1 cellular context compared by ENCODE assay signal in genomic region chr7:2680792-2681490, GRCh38.
TF ChIP-seq lines count a peak whose summit lies in the region.

No MANE protein-coding gene starts in this region.

TF ChIP-seq in HepG2, 621 proteins besides CTCF, POLR2A, EP300 and RAD21 (continued from another document and continues in another):
- TF ChIP-seq ZBTB44 (CRISPR knock-in tag; IDR thresholded peaks at IDR 0.05) (no peak), KDM4B (CRISPR knock-in tag; IDR thresholded peaks at IDR 0.05) (no peak), RBAK (CRISPR knock-in tag; IDR thresholded peaks at IDR 0.05) (no peak), MBD4 (IDR thresholded peaks at IDR 0.05; ENCODE audit: borderline replicate concordance, low read length) (no peak), KLF9 (CRISPR knock-in tag; IDR thresholded peaks at IDR 0.05; ENCODE audit: low read depth) (no peak), SNAPC4 (CRISPR knock-in tag; IDR thresholded peaks at IDR 0.05) (no peak), RNF2 (conservative IDR thresholded peaks at IDR 0.05; ENCODE audit: low read depth) (no peak), DR1 (CRISPR knock-in tag; IDR thresholded peaks at IDR 0.05) (no peak), ZNF205 (CRISPR knock-in tag; IDR thresholded peaks at IDR 0.05) (no peak), SP140L (CRISPR knock-in tag; IDR thresholded peaks at IDR 0.05; ENCODE audit: borderline replicate concordance) (no peak), SOX5 (CRISPR knock-in tag; IDR thresholded peaks at IDR 0.05; ENCODE audit: borderline replicate concordance) (no peak), HDAC1 (CRISPR knock-in tag; IDR thresholded peaks at IDR 0.05) (0 out of 2 replicates have a peak, but pooled peaks have one; percentile 26), ZNF33A (CRISPR knock-in tag; IDR thresholded peaks at IDR 0.05; ENCODE audit: borderline replicate concordance) (no peak), ZBTB46 (CRISPR knock-in tag; IDR thresholded peaks at IDR 0.05; ENCODE audit: borderline replicate concordance) (no peak), HOXA9 (CRISPR knock-in tag; IDR thresholded peaks at IDR 0.05; ENCODE audit: borderline replicate concordance) (no peak), GZF1 (CRISPR knock-in tag; IDR thresholded peaks at IDR 0.05) (no peak), HNRNPLL (IDR thresholded peaks at IDR 0.05; ENCODE audit: low read depth, low read length, poor library complexity, severe bottlenecking) (peak; percentile 20), ZBTB26 (CRISPR knock-in tag; IDR thresholded peaks at IDR 0.05; ENCODE audit: borderline replicate concordance) (0 out of 2 replicates have a peak, but pooled peaks have one; percentile 22), ZNF572 (CRISPR knock-in tag; IDR thresholded peaks at IDR 0.05) (0 out of 2 replicates have a peak, but pooled peaks have one; percentile 40), ZNF501 (CRISPR knock-in tag; IDR thresholded peaks at IDR 0.05) (0 out of 2 replicates have a peak, but pooled peaks have one; percentile 42), NCOA2 (CRISPR knock-in tag; IDR thresholded peaks at IDR 0.05) (no peak), KMT2B (CRISPR knock-in tag; IDR thresholded peaks at IDR 0.05) (no peak), SRSF9 (IDR thresholded peaks at IDR 0.05; ENCODE audit: borderline replicate concordance, insufficient read depth, low read depth, low read length, poor library complexity, severe bottlenecking) (no peak), TAF15 (IDR thresholded peaks at IDR 0.05; ENCODE audit: low read depth, low read length, poor library complexity, severe bottlenecking) (no peak), ZNF335 (CRISPR knock-in tag; IDR thresholded peaks at IDR 0.05) (no peak), ZKSCAN8 (CRISPR knock-in tag; IDR thresholded peaks at IDR 0.05; ENCODE audit: borderline replicate concordance) (peak; percentile 98), PREB (CRISPR knock-in tag; IDR thresholded peaks at IDR 0.05) (no peak), ZNF318 (CRISPR knock-in tag; IDR thresholded peaks at IDR 0.05) (no peak), ZNF777 (CRISPR knock-in tag; IDR thresholded peaks at IDR 0.05) (0 out of 2 replicates have a peak, but pooled peaks have one; percentile 38), CEBPG (CRISPR knock-in tag; IDR thresholded peaks at IDR 0.05) (no peak), ZNF724P (CRISPR knock-in tag; IDR thresholded peaks at IDR 0.05; ENCODE audit: borderline replicate concordance) (no peak), SIN3B (IDR thresholded peaks at IDR 0.05; ENCODE audit: low read length) (no peak), ZNF556 (CRISPR knock-in tag; IDR thresholded peaks at IDR 0.05; ENCODE audit: borderline replicate concordance) (no peak), ZNF644 (CRISPR knock-in tag; IDR thresholded peaks at IDR 0.05; ENCODE audit: low read depth) (no peak), GRHL1 (CRISPR knock-in tag; conservative IDR thresholded peaks at IDR 0.05) (no peak), ZBTB42 (CRISPR knock-in tag; IDR thresholded peaks at IDR 0.05) (no peak), ZNF580 (CRISPR knock-in tag; IDR thresholded peaks at IDR 0.05; ENCODE audit: borderline replicate concordance, low read depth) (peak; percentile 49; the same call in 1 of the 2 replicates), ZBTB3 (CRISPR knock-in tag; IDR thresholded peaks at IDR 0.05; ENCODE audit: borderline replicate concordance, low read depth) (no peak), ZNF607 (CRISPR knock-in tag; IDR thresholded peaks at IDR 0.05; ENCODE audit: borderline replicate concordance) (no peak), ZEB1 (IDR thresholded peaks at IDR 0.05; ENCODE audit: insufficient replicate concordance, low read depth) (no peak), SMAD3 (CRISPR knock-in tag; IDR thresholded peaks at IDR 0.05) (no peak), KAT8 (CRISPR knock-in tag; IDR thresholded peaks at IDR 0.05) (0 out of 2 replicates have a peak, but pooled peaks have one; percentile 15), HIVEP1 (CRISPR knock-in tag; IDR thresholded peaks at IDR 0.05) (0 out of 2 replicates have a peak, but pooled peaks have one; percentile 7)
